Comparison of ENCODE assay signal across 16 cellular contexts in genomic region chr2:24509840-24510239, GRCh38. TPM values are rescaled to one million over a fixed set of nuclear protein-coding genes. Genes with fewer than 3 reads are reported as not detected.
A peak's percentile ranks its signal among the peaks of the same experiment; 100 is the strongest.
DNase-seq lines count a peak whose midpoint lies in the region; ATAC-seq lines count a peak whose summit lies in the region.
"Had no signal": no experiment of that assay in that cellular context is flagged by ENCODE, and none has a peak within 500 bp of the region (broad histone marks: within the 10 kb centered on the region; RNA-seq: fewer than 3 reads in every experiment).

No MANE protein-coding gene starts in this region.

- peaks cover 26% of the 10 kb centered on the region for H3K4me1 Mint-ChIP-seq in activated CD4-positive, alpha-beta T cell treated with anti-CD3 and anti-CD28 coated beads, Interleukin-2, amount 10 ng/mL, durations not matched to agents 24 days and 14 days
- peaks cover 37 to 73% of the 10 kb centered on the region in 2 donors for H3K4me1 Mint-ChIP-seq in stimulated activated naive B cell treated with anti-CD40 and anti-IgM and Interleukin-4, amounts not matched to agents 10 μg/mL and 1 μg/mL and 100 μg/mL, for 72 hours

- intact Hi-C loops in activated CD4-positive, alpha-beta T cell treated with anti-CD3 and anti-CD28 coated beads, Interleukin-2, amount 10 ng/mL, durations not matched to agents 24 days and 14 days (cut with micrococcal nuclease), result no loop called here

- no peak overlapping the region for H3K4me3 Mint-ChIP-seq in activated CD4-positive, alpha-beta T cell treated with anti-CD3 and anti-CD28 coated beads, Interleukin-2, amount 10 ng/mL, durations not matched to agents 24 days and 14 days
- peak overlapping the region in 1 of 2 donors; percentile 41 for H3K4me3 Mint-ChIP-seq in stimulated activated naive B cell treated with anti-CD40 and anti-IgM and Interleukin-4, amounts not matched to agents 10 μg/mL and 1 μg/mL and 100 μg/mL, for 72 hours
- H3K4me3 Mint-ChIP-seq: activated CD4-positive, alpha-beta T cell treated with anti-CD3 and anti-CD28 coated beads, Interleukin-2, amount 10 ng/mL, durations not matched to agents 7 days and 5 days; endodermal cell had no signal

- no peaks in the 10 kb centered on the region for H3K27me3 Mint-ChIP-seq in activated CD4-positive, alpha-beta T cell treated with anti-CD3 and anti-CD28 coated beads, Interleukin-2, amount 10 ng/mL, durations not matched to agents 24 days and 14 days
- H3K27me3 Mint-ChIP-seq in stimulated activated naive B cell treated with anti-CD40 and anti-IgM and Interleukin-4, amounts not matched to agents 10 μg/mL and 1 μg/mL and 100 μg/mL, for 72 hours, result no peaks in the 10 kb centered on the region
- H3K27me3 Mint-ChIP-seq: activated CD4-positive, alpha-beta T cell treated with anti-CD3 and anti-CD28 coated beads, Interleukin-2, amount 10 ng/mL, durations not matched to agents 7 days and 5 days had no signal

- no peaks in the 10 kb centered on the region for H3K9me3 Mint-ChIP-seq in activated CD4-positive, alpha-beta T cell treated with anti-CD3 and anti-CD28 coated beads, Interleukin-2, amount 10 ng/mL, durations not matched to agents 24 days and 14 days
- H3K9me3 Mint-ChIP-seq in stimulated activated naive B cell treated with anti-CD40 and anti-IgM and Interleukin-4, amounts not matched to agents 10 μg/mL and 1 μg/mL and 100 μg/mL, for 72 hours, result peaks cover 0 to 6% of the 10 kb centered on the region in 2 donors
- H3K9me3 Mint-ChIP-seq: activated CD4-positive, alpha-beta T cell treated with anti-CD3 and anti-CD28 coated beads, Interleukin-2, amount 10 ng/mL, durations not matched to agents 7 days and 5 days; endodermal cell had no signal

- H3K36me3 Mint-ChIP-seq in activated CD4-positive, alpha-beta T cell treated with anti-CD3 and anti-CD28 coated beads, Interleukin-2, amount 10 ng/mL, durations not matched to agents 24 days and 14 days (ENCODE audit: low read depth), result peaks cover 2% of the 10 kb centered on the region
- peaks cover 0 to 12% of the 10 kb centered on the region in 2 donors for H3K36me3 Mint-ChIP-seq in stimulated activated naive B cell treated with anti-CD40 and anti-IgM and Interleukin-4, amounts not matched to agents 10 μg/mL and 1 μg/mL and 100 μg/mL, for 72 hours

- ATAC-seq in GM21786 (IDR thresholded peaks at IDR 0.05; ENCODE audit: unreplicated experiment) (peak; percentile 47), HG03159 (IDR thresholded peaks at IDR 0.05; ENCODE audit: unreplicated experiment) (peak; percentile 45)
- peak; percentile 60 to 61 for ATAC-seq in stimulated activated naive B cell treated with anti-CD40 and anti-IgM and Interleukin-4, amounts not matched to agents 10 μg/mL and 1 μg/mL and 100 μg/mL, for 72 hours (replicated peaks)
- ATAC-seq in activated CD4-positive, CD25-positive, alpha-beta regulatory T cell treated with anti-CD3 and anti-CD28 coated beads, Interleukin-2, amount 50 U/mL, for 24 hours, result no peak
- ATAC-seq: HepG2 had no signal

- peak; percentile 21 for DNase-seq in activated CD4-positive, alpha-beta T cell treated with anti-CD3 and anti-CD28 coated beads, Interleukin-2, amount 10 ng/mL, durations not matched to agents 24 days and 14 days
- no peak for DNase-seq in activated CD4-positive, alpha-beta T cell treated with anti-CD3 and anti-CD28 coated beads, Interleukin-2, amount 50 U/mL, for 4 hours
- DNase-seq in stimulated activated naive B cell treated with anti-CD40 and anti-IgM and Interleukin-4, amounts not matched to agents 10 μg/mL and 1 μg/mL and 100 μg/mL, for 72 hours, result no peak
- DNase-seq in NCI-H2107 treated with DMSO at 0.1 percent for 48 hours (lab: John Stamatoyannopoulos, UW; ENCODE audit: unreplicated experiment), result no peak
- DNase-seq in activated effector memory CD4-positive, alpha-beta T cell treated with Interleukin-2 at 50 U/mL for 16 hours, result no peak
- DNase-seq: activated CD4-positive, alpha-beta T cell treated with anti-CD3 and anti-CD28 coated beads, Interleukin-2, amount 10 ng/mL, durations not matched to agents 7 days and 5 days; activated T-cell treated with anti-CD3 and anti-CD28 coated beads, Interleukin-2, amount 50 U/mL, for 48 hours; endodermal cell; foreskin fibroblast; MM.1S; NCI-H2171 treated with DMSO at 0.1 percent for 48 hours; stimulated activated naive CD4-positive, alpha-beta T cell treated with Interleukin-2 at 50 U/mL for 16 hours had no signal

- H3K27ac Mint-ChIP-seq in activated CD4-positive, alpha-beta T cell treated with anti-CD3 and anti-CD28 coated beads, Interleukin-2, amount 10 ng/mL, durations not matched to agents 24 days and 14 days, result no peak overlapping the region
- peak overlapping the region; percentile 59 for H3K27ac Mint-ChIP-seq in stimulated activated naive B cell treated with anti-CD40 and anti-IgM and Interleukin-4, amounts not matched to agents 10 μg/mL and 1 μg/mL and 100 μg/mL, for 72 hours
- H3K27ac Mint-ChIP-seq: activated CD4-positive, alpha-beta T cell treated with anti-CD3 and anti-CD28 coated beads, Interleukin-2, amount 10 ng/mL, durations not matched to agents 7 days and 5 days; endodermal cell had no signal

RNA-seq across cellular contexts. Expression of gene NCOA1, which starts 18.8 kb away (rescaled TPM):
- 24.6 and 25.9 TPM in 2 replicates for total RNA-seq in activated CD4-positive, alpha-beta T cell treated with anti-CD3 and anti-CD28 coated beads, Interleukin-2, amount 10 ng/mL, durations not matched to agents 24 days and 14 days

Comparison
In these comparisons a context has a peak if more than half of its experiments do, and no peak if none do; other contexts are left out.
1. ATAC-seq: peak in GM21786 (single experiment), HG03159 (single experiment) and stimulated activated naive B cell treated with anti-CD40 and anti-IgM and Interleukin-4, amounts not matched to agents 10 μg/mL and 1 μg/mL and 100 μg/mL, for 72 hours (2 of 2); none in activated CD4-positive, CD25-positive, alpha-beta regulatory T cell treated with anti-CD3 and anti-CD28 coated beads, Interleukin-2, amount 50 U/mL, for 24 hours (0 of 2).